In the genomic region with DNA sequence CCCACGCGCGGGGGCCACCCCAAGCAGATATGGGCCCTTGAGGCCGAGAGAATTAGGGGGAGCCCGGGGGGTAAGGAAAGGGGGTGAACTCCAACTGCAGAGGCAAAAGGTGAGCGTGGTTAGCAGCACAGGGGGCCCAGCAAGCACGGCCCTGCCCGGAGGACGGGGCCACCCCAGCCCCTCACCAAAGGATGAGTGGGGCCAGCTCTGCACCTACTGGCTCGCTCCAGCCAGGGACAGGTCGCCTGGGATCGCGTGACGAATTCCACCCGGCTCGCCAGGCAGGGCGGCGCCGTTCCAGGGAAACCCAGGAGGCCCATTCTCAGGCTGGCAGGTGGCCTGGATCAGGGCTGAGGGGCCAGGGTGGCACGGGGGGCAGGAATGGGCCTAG, we compare ENCODE assay signal across 12 cellular contexts. TPM values are rescaled to one million over a fixed set of nuclear protein-coding genes. Genes with fewer than 3 reads are reported as not detected.
DNase-seq lines count a peak whose midpoint lies in the region; ATAC-seq and TF ChIP-seq lines count a peak whose summit lies in the region.
"Had no signal": no experiment of that assay in that cellular context is flagged by ENCODE, and none has a peak within 500 bp of the region (broad histone marks: within the 10 kb centered on the region; RNA-seq: fewer than 3 reads in every experiment).

No MANE protein-coding gene starts in this region.

- peak overlapping the region; percentile 68 for H3K27ac Mint-ChIP-seq in activated naive CD8-positive, alpha-beta T cell treated with anti-CD3 and anti-CD28 coated beads for 36 hours
- H3K27ac Mint-ChIP-seq in activated naive CD8-positive, alpha-beta T cell treated with anti-CD3 and anti-CD28 coated beads, Interleukin-2, amount 50 U/mL, for 24 hours: no peak overlapping the region
- H3K27ac Mint-ChIP-seq in activated naive CD4-positive, alpha-beta T cell treated with anti-CD3 and anti-CD28 coated beads, Interleukin-2, amount 10 ng/mL, durations not matched to agents 7 days and 5 days: no peak overlapping the region

- H3K9me3 ChIP-seq in adrenal gland (replicated peaks in 1 of 3) (no peaks in the 10 kb centered on the region), uterus (no peaks in the 10 kb centered on the region)
- H3K9me3 ChIP-seq: sigmoid colon had no signal

- intact Hi-C loops in adrenal gland (cut with DNase I) (loop anchor here (5.0 to 10.0 kb wide), 3 partner anchors 34 to 226 kb away; a partner anchor contains a TSS), uterus (cut with DNase I; ENCODE audit: low total_unique reads) (no loop called here)

- no peaks in the 10 kb centered on the region for H3K27me3 ChIP-seq in adrenal gland
- no peaks in the 10 kb centered on the region for H3K27me3 ChIP-seq in uterus
- H3K27me3 ChIP-seq: sigmoid colon had no signal

- H3K36me3 ChIP-seq in adrenal gland (replicated peaks in 1 of 2): peaks cover 0 to 18% of the 10 kb centered on the region in 2 donors
- H3K36me3 ChIP-seq in uterus: no peaks in the 10 kb centered on the region
- H3K36me3 ChIP-seq: cardiac muscle cell had no signal

- H3K27me3 Mint-ChIP-seq in activated naive CD8-positive, alpha-beta T cell treated with anti-CD3 and anti-CD28 coated beads for 36 hours: no peaks in the 10 kb centered on the region
- H3K27me3 Mint-ChIP-seq in activated naive CD8-positive, alpha-beta T cell treated with anti-CD3 and anti-CD28 coated beads, Interleukin-2, amount 50 U/mL, for 24 hours: no peaks in the 10 kb centered on the region
- H3K27me3 Mint-ChIP-seq in activated naive CD4-positive, alpha-beta T cell treated with anti-CD3 and anti-CD28 coated beads, Interleukin-2, amount 10 ng/mL, durations not matched to agents 7 days and 5 days: no peaks in the 10 kb centered on the region
- H3K27me3 Mint-ChIP-seq: naive thymus-derived CD4-positive, alpha-beta T cell had no signal

- no peak for TF ChIP-seq POLR2A in adrenal gland (IDR thresholded peaks at IDR 0.05)
- no peak for TF ChIP-seq POLR2A in uterus (IDR thresholded peaks at IDR 0.05)

- DNase-seq in activated naive CD8-positive, alpha-beta T cell treated with anti-CD3 and anti-CD28 coated beads for 36 hours: no peak
- DNase-seq in activated naive CD8-positive, alpha-beta T cell treated with anti-CD3 and anti-CD28 coated beads, Interleukin-2, amount 50 U/mL, for 24 hours: no peak
- DNase-seq in adrenal gland (no peak), left lobe of liver (ENCODE audit: low spot score) (no peak), uterus (no peak)
- DNase-seq in activated naive CD4-positive, alpha-beta T cell treated with anti-CD3 and anti-CD28 coated beads, Interleukin-2, amount 10 ng/mL, durations not matched to agents 7 days and 5 days: no peak

- 82 to 92% (median 89%) methylated on average over 9 to 20 of the region's 20 CpGs for WGBS in adrenal gland, 4 donors

- peaks cover 22% of the 10 kb centered on the region for H3K4me1 Mint-ChIP-seq in activated naive CD8-positive, alpha-beta T cell treated with anti-CD3 and anti-CD28 coated beads for 36 hours
- H3K4me1 Mint-ChIP-seq in activated naive CD8-positive, alpha-beta T cell treated with anti-CD3 and anti-CD28 coated beads, Interleukin-2, amount 50 U/mL, for 24 hours: peaks cover 30% of the 10 kb centered on the region
- peaks cover 17% of the 10 kb centered on the region for H3K4me1 Mint-ChIP-seq in activated naive CD4-positive, alpha-beta T cell treated with anti-CD3 and anti-CD28 coated beads, Interleukin-2, amount 10 ng/mL, durations not matched to agents 7 days and 5 days

- H3K9me3 Mint-ChIP-seq in activated naive CD8-positive, alpha-beta T cell treated with anti-CD3 and anti-CD28 coated beads for 36 hours: no peaks in the 10 kb centered on the region
- no peaks in the 10 kb centered on the region for H3K9me3 Mint-ChIP-seq in activated naive CD8-positive, alpha-beta T cell treated with anti-CD3 and anti-CD28 coated beads, Interleukin-2, amount 50 U/mL, for 24 hours
- no peaks in the 10 kb centered on the region for H3K9me3 Mint-ChIP-seq in activated naive CD4-positive, alpha-beta T cell treated with anti-CD3 and anti-CD28 coated beads, Interleukin-2, amount 10 ng/mL, durations not matched to agents 7 days and 5 days
- H3K9me3 Mint-ChIP-seq: naive thymus-derived CD4-positive, alpha-beta T cell had no signal

- TF ChIP-seq CTCF in adrenal gland (IDR thresholded peaks at IDR 0.05) (peak in 1 of 6 experiments; percentile 32), uterus (IDR thresholded peaks at IDR 0.05) (no peak)

- peaks cover 12% of the 10 kb centered on the region for H3K36me3 Mint-ChIP-seq in activated naive CD8-positive, alpha-beta T cell treated with anti-CD3 and anti-CD28 coated beads for 36 hours
- H3K36me3 Mint-ChIP-seq in activated naive CD8-positive, alpha-beta T cell treated with anti-CD3 and anti-CD28 coated beads, Interleukin-2, amount 50 U/mL, for 24 hours (ENCODE audit: low read depth): peaks cover 7% of the 10 kb centered on the region
- peaks cover 38% of the 10 kb centered on the region for H3K36me3 Mint-ChIP-seq in activated naive CD4-positive, alpha-beta T cell treated with anti-CD3 and anti-CD28 coated beads, Interleukin-2, amount 10 ng/mL, durations not matched to agents 7 days and 5 days

- H3K4me3 ChIP-seq in adrenal gland (no peak overlapping the region), uterus (no peak overlapping the region)
- H3K4me3 ChIP-seq: cardiac muscle cell, sigmoid colon had no signal

- H3K4me1 ChIP-seq in adrenal gland (replicated peaks in 1 of 2) (peaks cover 30 to 53% of the 10 kb centered on the region in 2 donors), uterus (peaks cover 3 to 12% of the 10 kb centered on the region in 2 donors)

- CTCF ChIA-PET in activated naive CD4-positive, alpha-beta T cell treated with anti-CD3 and anti-CD28 coated beads, Interleukin-2, amount 10 ng/mL, durations not matched to agents 7 days and 5 days (lab: Charles Lee): interaction anchor here (0.7 to 4.1 kb wide), 13 partner anchors 11 to 411 kb away, joined by 3 to 52 read pairs (median 4); a partner anchor contains a TSS

- H3K4me3 Mint-ChIP-seq in activated naive CD8-positive, alpha-beta T cell treated with anti-CD3 and anti-CD28 coated beads for 36 hours: no peak overlapping the region
- no peak overlapping the region for H3K4me3 Mint-ChIP-seq in activated naive CD8-positive, alpha-beta T cell treated with anti-CD3 and anti-CD28 coated beads, Interleukin-2, amount 50 U/mL, for 24 hours
- H3K4me3 Mint-ChIP-seq in activated naive CD4-positive, alpha-beta T cell treated with anti-CD3 and anti-CD28 coated beads, Interleukin-2, amount 10 ng/mL, durations not matched to agents 7 days and 5 days: no peak overlapping the region
- H3K4me3 Mint-ChIP-seq: naive thymus-derived CD4-positive, alpha-beta T cell had no signal

- ATAC-seq in activated naive CD8-positive, alpha-beta T cell treated with anti-CD3 and anti-CD28 coated beads, Interleukin-2, amount 50 U/mL, for 24 hours: no peak
- peak; percentile 8 for ATAC-seq in left lobe of liver
- ATAC-seq in HG03097 (IDR thresholded peaks at IDR 0.05; ENCODE audit: low FRiP score, unreplicated experiment): no peak
- no peak for ATAC-seq in HG03354 (IDR thresholded peaks at IDR 0.05; ENCODE audit: poor library complexity, severe bottlenecking, unreplicated experiment)

- peak overlapping the region in 3 of 5 donors; percentile 85 for H3K27ac ChIP-seq in adrenal gland
- peak overlapping the region; percentile 70 to 85 for H3K27ac ChIP-seq in uterus
- H3K27ac ChIP-seq: cardiac muscle cell, epithelial cell of prostate had no signal

RNA-seq across cellular contexts. Expression of a gene that starts 38.6 kb away (rescaled TPM):
- 100 to 1,000 TPM in 1 of 2 experiments, 10 to 100 TPM in 1; 98.8 to 101 TPM for total RNA-seq in activated naive CD8-positive, alpha-beta T cell treated with anti-CD3 and anti-CD28 coated beads for 36 hours
- total RNA-seq in adrenal gland: 100 to 1,000 TPM in 7 of 8 donors, 10 to 100 TPM in 1; 84.0 to 207 (median 134) TPM
- 100 to 1,000 TPM in 1 of 3 donors, 10 to 100 TPM in 2; 80.3 to 113 (median 97.5) TPM for polyA plus RNA-seq in adrenal gland
- 28.6 TPM for total RNA-seq in left lobe of liver
- 100 to 1,000 TPM in 1 of 4 donors, 10 to 100 TPM in 3; 41.5 to 112 (median 57.8) TPM for total RNA-seq in uterus
